In genomic region chr17:17765921-17766320, GRCh38 we compare ENCODE assay signal across 12 cellular contexts.
DNase-seq lines count a peak whose midpoint lies in the region; ATAC-seq and TF ChIP-seq lines count a peak whose summit lies in the region.
"Had no signal": no experiment of that assay in that cellular context is flagged by ENCODE, and none has a peak within 500 bp of the region (broad histone marks: within the 10 kb centered on the region; RNA-seq: fewer than 3 reads in every experiment).

No MANE protein-coding gene starts in this region.

- no peaks in the 10 kb centered on the region for H3K9me3 ChIP-seq in left ventricle myocardium inferior (replicated peaks)
- no peaks in the 10 kb centered on the region for H3K9me3 ChIP-seq in heart left ventricle
- no peaks in the 10 kb centered on the region for H3K9me3 ChIP-seq in muscle layer of colon (ENCODE audit: low read length)
- H3K9me3 ChIP-seq in Caco-2: no peaks in the 10 kb centered on the region
- H3K9me3 ChIP-seq in right cardiac atrium (ENCODE audit: control insufficient read depth, low read length): no peaks in the 10 kb centered on the region
- H3K9me3 ChIP-seq: neutrophil had no signal

- POLR2A ChIA-PET in activated naive CD8-positive, alpha-beta T cell treated with anti-CD3 and anti-CD28 coated beads, Interleukin-2, amount 10 ng/mL, durations not matched to agents 7 days and 5 days (lab: Charles Lee): no interaction called here
- POLR2A ChIA-PET in Caco-2 (lab: Charles Lee): no interaction called here

- no peak for TF ChIP-seq CTCF in left ventricle myocardium inferior (IDR thresholded peaks at IDR 0.05; ENCODE audit: borderline replicate concordance)
- no peak for TF ChIP-seq CTCF in heart left ventricle (IDR thresholded peaks at IDR 0.05)
- no peak for TF ChIP-seq CTCF in type B pancreatic cell (conservative IDR thresholded peaks at IDR 0.05)
- TF ChIP-seq CTCF in Caco-2 (IDR thresholded peaks at IDR 0.05; ENCODE audit: insufficient read depth in 1 of 2, low read depth in 1 of 2, low read length in 1 of 2, severe bottlenecking in 1 of 2, unreplicated experiment in 1 of 2): no peak

- intact Hi-C loops in left ventricle myocardium inferior (cut with micrococcal nuclease) (no loop called here), heart left ventricle (cut with DNase I) (no loop called here), Caco-2 (cut with micrococcal nuclease; ENCODE audit: unreplicated experiment) (no loop called here), right cardiac atrium (cut with DNase I) (no loop called here)

- peak overlapping the region; percentile 23 for H3K27ac ChIP-seq in left ventricle myocardium inferior (replicated peaks)
- H3K27ac ChIP-seq in heart left ventricle: peak overlapping the region in 1 of 12 donors; percentile 38
- H3K27ac ChIP-seq in muscle layer of colon (ENCODE audit: low read depth, low read length): peak overlapping the region; percentile 46
- H3K27ac ChIP-seq in right cardiac atrium (ENCODE audit: low read length): no peak overlapping the region
- H3K27ac ChIP-seq: neutrophil had no signal

- no peaks in the 10 kb centered on the region for H3K9me3 Mint-ChIP-seq in activated naive CD8-positive, alpha-beta T cell treated with anti-CD3 and anti-CD28 coated beads, Interleukin-2, amount 10 ng/mL, durations not matched to agents 7 days and 5 days
- H3K9me3 Mint-ChIP-seq in type B pancreatic cell (no peaks in the 10 kb centered on the region), Caco-2 (ENCODE audit: unreplicated experiment) (no peaks in the 10 kb centered on the region)

- peak overlapping the region; percentile 32 for H3K4me3 Mint-ChIP-seq in activated naive CD8-positive, alpha-beta T cell treated with anti-CD3 and anti-CD28 coated beads, Interleukin-2, amount 10 ng/mL, durations not matched to agents 7 days and 5 days
- H3K4me3 Mint-ChIP-seq in type B pancreatic cell (peak overlapping the region; percentile 18), Caco-2 (ENCODE audit: unreplicated experiment) (no peak overlapping the region)

- peaks cover 37% of the 10 kb centered on the region for H3K4me1 Mint-ChIP-seq in activated naive CD8-positive, alpha-beta T cell treated with anti-CD3 and anti-CD28 coated beads, Interleukin-2, amount 10 ng/mL, durations not matched to agents 7 days and 5 days
- H3K4me1 Mint-ChIP-seq in type B pancreatic cell (ENCODE audit: unreplicated experiment): peaks cover 78% of the 10 kb centered on the region
- H3K4me1 Mint-ChIP-seq in Caco-2 (ENCODE audit: low read depth, unreplicated experiment): peaks cover 6% of the 10 kb centered on the region

- H3K9ac ChIP-seq in muscle layer of colon (ENCODE audit: low read length): no peak overlapping the region

- CTCF ChIA-PET in Caco-2 (lab: Charles Lee): no interaction called here

- WGBS in heart left ventricle, 4 donors: 92 to 96% (median 93%) methylated on average over 3 to 5 of the region's 5 CpGs
- WGBS in right cardiac atrium: 83% methylated on average over 5 of the region's 5 CpGs

- no peak overlapping the region for H3K4me3 ChIP-seq in left ventricle myocardium inferior
- no peak overlapping the region for H3K4me3 ChIP-seq in heart left ventricle
- H3K4me3 ChIP-seq in muscle layer of colon (ENCODE audit: low read depth in 1 of 2, low read length in 2 of 2): no peak overlapping the region
- H3K4me3 ChIP-seq in Caco-2 (ENCODE audit: low read depth, low read length): no peak overlapping the region
- H3K4me3 ChIP-seq in right cardiac atrium (ENCODE audit: low read length): no peak overlapping the region

- H3K36me3 Mint-ChIP-seq in activated naive CD8-positive, alpha-beta T cell treated with anti-CD3 and anti-CD28 coated beads, Interleukin-2, amount 10 ng/mL, durations not matched to agents 7 days and 5 days: peaks cover 3% of the 10 kb centered on the region
- H3K36me3 Mint-ChIP-seq in type B pancreatic cell (peaks cover 3% of the 10 kb centered on the region), Caco-2 (ENCODE audit: insufficient read depth, unreplicated experiment) (peaks cover 33% of the 10 kb centered on the region)

- H3K36me3 ChIP-seq in left ventricle myocardium inferior: no peaks in the 10 kb centered on the region
- H3K36me3 ChIP-seq in heart left ventricle: peaks cover 0 to 6% (median 0%) of the 10 kb centered on the region in 9 donors
- H3K36me3 ChIP-seq in muscle layer of colon (ENCODE audit: insufficient read depth, low read length): peaks cover 8% of the 10 kb centered on the region
- H3K36me3 ChIP-seq in Caco-2 (ENCODE audit: control insufficient read depth, insufficient read depth, low read length): peaks cover 1% of the 10 kb centered on the region; the same call in 1 of the 2 replicates

- no peak for TF ChIP-seq POLR2A in heart left ventricle (IDR thresholded peaks at IDR 0.05)

- H3K27me3 ChIP-seq in left ventricle myocardium inferior (ENCODE audit: low read depth): no peaks in the 10 kb centered on the region
- H3K27me3 ChIP-seq in heart left ventricle: no peaks in the 10 kb centered on the region
- H3K27me3 ChIP-seq in muscle layer of colon (ENCODE audit: control insufficient read depth in 1 of 2, insufficient read depth in 2 of 2, low read length in 2 of 2): no peaks in the 10 kb centered on the region
- no peaks in the 10 kb centered on the region for H3K27me3 ChIP-seq in Caco-2 (replicated peaks; ENCODE audit: control insufficient read depth, insufficient read depth, low read length)
- no peaks in the 10 kb centered on the region for H3K27me3 ChIP-seq in right cardiac atrium (ENCODE audit: control insufficient read depth, insufficient read depth)
- H3K27me3 ChIP-seq: neutrophil had no signal

- no peak for ATAC-seq in heart left ventricle
- ATAC-seq in activated naive CD8-positive, alpha-beta T cell treated with anti-CD3 and anti-CD28 coated beads, Interleukin-2, amount 10 ng/mL, durations not matched to agents 7 days and 5 days (ENCODE audit: low read depth): no peak
- ATAC-seq in right cardiac atrium: no peak
- ATAC-seq in HG03045 (IDR thresholded peaks at IDR 0.05; ENCODE audit: unreplicated experiment): no peak

- BruUV-seq in Caco-2 (replicated peaks; lab: Mats Ljungman, UMichigan): no TSS peak

- no peaks in the 10 kb centered on the region for H3K27me3 Mint-ChIP-seq in activated naive CD8-positive, alpha-beta T cell treated with anti-CD3 and anti-CD28 coated beads, Interleukin-2, amount 10 ng/mL, durations not matched to agents 7 days and 5 days
- H3K27me3 Mint-ChIP-seq in type B pancreatic cell (no peaks in the 10 kb centered on the region), Caco-2 (ENCODE audit: insufficient read depth, unreplicated experiment) (no peaks in the 10 kb centered on the region)

- H3K27ac Mint-ChIP-seq in activated naive CD8-positive, alpha-beta T cell treated with anti-CD3 and anti-CD28 coated beads, Interleukin-2, amount 10 ng/mL, durations not matched to agents 7 days and 5 days: peak overlapping the region; percentile 86
- H3K27ac Mint-ChIP-seq in type B pancreatic cell: peak overlapping the region; percentile 70
- no peak overlapping the region for H3K27ac Mint-ChIP-seq in Caco-2 (ENCODE audit: unreplicated experiment)

- no peak for DNase-seq in left ventricle myocardium inferior
- DNase-seq in heart left ventricle: no peak
- no peak for DNase-seq in activated naive CD8-positive, alpha-beta T cell treated with anti-CD3 and anti-CD28 coated beads, Interleukin-2, amount 10 ng/mL, durations not matched to agents 7 days and 5 days
- no peak for DNase-seq in type B pancreatic cell (ENCODE audit: extremely low spot score, unreplicated experiment)
- DNase-seq in Caco-2: no peak
- DNase-seq in right cardiac atrium: no peak
- DNase-seq: ACHN, foreskin melanocyte, small intestine had no signal

- H3K4me1 ChIP-seq in left ventricle myocardium inferior: peaks cover 87% of the 10 kb centered on the region
- peaks cover 11 to 77% (median 51%) of the 10 kb centered on the region in 12 donors for H3K4me1 ChIP-seq in heart left ventricle
- peaks cover 65% of the 10 kb centered on the region for H3K4me1 ChIP-seq in muscle layer of colon (ENCODE audit: insufficient read depth, low read length)
- H3K4me1 ChIP-seq in Caco-2: no peaks in the 10 kb centered on the region
- H3K4me1 ChIP-seq in right cardiac atrium (ENCODE audit: control insufficient read depth, insufficient read depth, low read length): peaks cover 31% of the 10 kb centered on the region
